8 cellular contexts compared by ENCODE assay signal in the genomic region with DNA sequence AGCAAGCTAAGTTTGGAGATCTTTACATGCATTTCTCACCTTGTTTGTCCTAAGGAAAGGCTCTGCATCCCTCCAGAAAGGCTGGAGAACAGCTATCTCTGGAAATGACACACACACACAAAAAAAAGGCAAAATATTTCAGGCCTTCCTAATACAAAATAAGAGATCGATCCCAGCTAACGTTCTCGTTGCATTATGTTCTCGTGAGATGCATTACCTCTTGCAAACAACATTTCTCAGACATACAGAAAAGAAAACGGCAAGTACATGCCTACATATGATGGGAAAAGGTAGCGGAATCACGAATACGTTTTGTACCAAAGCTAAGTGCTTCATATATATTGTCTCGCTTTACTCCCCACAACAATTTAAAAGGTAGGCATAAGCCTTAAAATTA. TPM values are rescaled to one million over a fixed set of nuclear protein-coding genes. Genes with fewer than 3 reads are reported as not detected.
DNase-seq lines count a peak whose midpoint lies in the region; ATAC-seq, FAIRE-seq and TF ChIP-seq lines count a peak whose summit lies in the region.

No MANE protein-coding gene starts in this region.

- peak overlapping the region; percentile 74 to 93 (median 82) for H3K4me3 ChIP-seq in BLaER1 treated with 17β-estradiol and CSF1 and Interleukin-3, amounts not matched to agents 10 nM and 100 nM
- peak overlapping the region; percentile 56 to 76 for H3K4me3 ChIP-seq in left lung
- peak overlapping the region; percentile 56 to 77 (median 68) for H3K4me3 ChIP-seq in upper lobe of left lung

- no peaks in the 10 kb centered on the region for H3K79me1 ChIP-seq in H9 (ENCODE audit: insufficient read depth, low read depth, low read length, poor library complexity, severe bottlenecking)

- H3K4me1 Mint-ChIP-seq in H9 = peaks cover 13 to 14% of the 10 kb centered on the region in 2 experiments
- peaks cover 34% of the 10 kb centered on the region for H3K4me1 Mint-ChIP-seq in activated T-helper 2 cell treated with anti-CD3 and anti-CD28 coated beads, Interferon-gamma antibody, Interleukin-2, Interleukin-4, amounts not matched to agents 10 μg/mL and 5 μg/mL and 100 μg/mL, durations not matched to agents 14 hours and 24 hours and 36 hours (ENCODE audit: low read depth)

- H3K27ac Mint-ChIP-seq in H9 = peak overlapping the region; percentile 53 to 98 (median 95); a peak in 5 of 7 replicates
- H3K27ac Mint-ChIP-seq in activated T-helper 2 cell treated with anti-CD3 and anti-CD28 coated beads, Interferon-gamma antibody, Interleukin-2, Interleukin-4, amounts not matched to agents 10 μg/mL and 5 μg/mL and 100 μg/mL, durations not matched to agents 14 hours and 24 hours and 36 hours = peak overlapping the region; percentile 93

- no peaks in the 10 kb centered on the region for H3K9me3 Mint-ChIP-seq in H9
- H3K9me3 Mint-ChIP-seq in activated T-helper 2 cell treated with anti-CD3 and anti-CD28 coated beads, Interferon-gamma antibody, Interleukin-2, Interleukin-4, amounts not matched to agents 10 μg/mL and 5 μg/mL and 100 μg/mL, durations not matched to agents 14 hours and 24 hours and 36 hours = no peaks in the 10 kb centered on the region

- H3K79me2 ChIP-seq in H9 (ENCODE audit: insufficient read depth, low read length) = peaks cover 3% of the 10 kb centered on the region; the same call in 1 of the 2 replicates

- peak overlapping the region; percentile 100 for H2AFZ ChIP-seq in H9 (ENCODE audit: low read length)

- no peak overlapping the region for H2BK12ac ChIP-seq in H9 (ENCODE audit: insufficient read length, low read depth, low read length)

- peak overlapping the region; percentile 97; the same call in 1 of the 2 replicates for H3K14ac ChIP-seq in H9 (ENCODE audit: insufficient read depth, low read length)

- H3K4me3 Mint-ChIP-seq in H9 = peak overlapping the region; percentile 89 to 95
- H3K4me3 Mint-ChIP-seq in activated T-helper 2 cell treated with anti-CD3 and anti-CD28 coated beads, Interferon-gamma antibody, Interleukin-2, Interleukin-4, amounts not matched to agents 10 μg/mL and 5 μg/mL and 100 μg/mL, durations not matched to agents 14 hours and 24 hours and 36 hours (ENCODE audit: low read depth) = peak overlapping the region; percentile 95

- DNase-seq in H9 (no peak), left lung (no peak), upper lobe of left lung (no peak), RCC 7860 (ENCODE audit: low spot score) (no peak), AML-193 (lab: John Stamatoyannopoulos, UW) (no peak)
- DNase-seq in activated T-helper 2 cell treated with anti-CD3 and anti-CD28 coated beads, Interferon-gamma antibody, Interleukin-2, Interleukin-4, amounts not matched to agents 10 μg/mL and 5 μg/mL and 100 μg/mL, durations not matched to agents 14 hours and 24 hours and 36 hours (ENCODE audit: low spot score) = no peak

- H4K8ac ChIP-seq in H9 (replicated peaks; ENCODE audit: insufficient read length, low read depth, low read length) = peak overlapping the region; percentile 96

- H2BK20ac ChIP-seq in H9 (ENCODE audit: low read depth, low read length, poor library complexity, severe bottlenecking) = no peak overlapping the region

- peaks cover 30 to 43% (median 37%) of the 10 kb centered on the region in 11 experiments for H3K36me3 ChIP-seq in BLaER1 treated with 17β-estradiol and CSF1 and Interleukin-3, amounts not matched to agents 10 nM and 100 nM
- H3K36me3 ChIP-seq in left lung = no peaks in the 10 kb centered on the region
- peaks cover 0 to 6% (median under 1%) of the 10 kb centered on the region in 4 donors for H3K36me3 ChIP-seq in upper lobe of left lung

- H2BK15ac ChIP-seq in H9 (ENCODE audit: low read depth, low read length) = no peak overlapping the region

- H3K23me2 ChIP-seq in H9 (ENCODE audit: insufficient read length, low read depth, low read length, poor library complexity, severe bottlenecking) = peaks cover 10% of the 10 kb centered on the region

- H2BK120ac ChIP-seq in H9 (ENCODE audit: low read depth, low read length, poor library complexity, severe bottlenecking) = no peak overlapping the region

- peaks cover 1% of the 10 kb centered on the region; the same call in 1 of the 2 replicates for H3K27me3 Mint-ChIP-seq in H9 (ENCODE audit: low read depth)
- no peaks in the 10 kb centered on the region for H3K27me3 Mint-ChIP-seq in activated T-helper 2 cell treated with anti-CD3 and anti-CD28 coated beads, Interferon-gamma antibody, Interleukin-2, Interleukin-4, amounts not matched to agents 10 μg/mL and 5 μg/mL and 100 μg/mL, durations not matched to agents 14 hours and 24 hours and 36 hours (ENCODE audit: low read depth)

- H3K4me1 ChIP-seq in BLaER1 treated with 17β-estradiol and CSF1 and Interleukin-3, amounts not matched to agents 10 nM and 100 nM = peaks cover 12 to 38% (median 15%) of the 10 kb centered on the region in 10 experiments; a peak in 16 of 20 replicates
- H3K4me1 ChIP-seq in H9 (ENCODE audit: insufficient read depth, low read length) (no peaks in the 10 kb centered on the region), left lung (peaks cover 0 to 36% of the 10 kb centered on the region in 2 donors), upper lobe of left lung (peaks cover 8 to 19% (median 17%) of the 10 kb centered on the region in 4 donors)

- peaks cover 0 to 9% (median 5%) of the 10 kb centered on the region in 3 experiments; a peak in 5 of 7 replicates for H3K36me3 Mint-ChIP-seq in H9 (ENCODE audit: insufficient read depth in 1 of 3, low read depth in 3 of 3)
- peaks cover 43% of the 10 kb centered on the region for H3K36me3 Mint-ChIP-seq in activated T-helper 2 cell treated with anti-CD3 and anti-CD28 coated beads, Interferon-gamma antibody, Interleukin-2, Interleukin-4, amounts not matched to agents 10 μg/mL and 5 μg/mL and 100 μg/mL, durations not matched to agents 14 hours and 24 hours and 36 hours (ENCODE audit: low read depth)

- H4K91ac ChIP-seq in H9 (ENCODE audit: insufficient read length, low read depth, low read length) = no peak overlapping the region

- H2AK5ac ChIP-seq in H9 (ENCODE audit: insufficient read length, low read length) = no peak overlapping the region

- no peak overlapping the region for H2BK5ac ChIP-seq in H9 (ENCODE audit: insufficient read length, low read length)

- H3K4ac ChIP-seq in H9 (ENCODE audit: low read depth, low read length) = no peak overlapping the region

- H3K27me3 ChIP-seq in BLaER1 treated with 17β-estradiol and CSF1 and Interleukin-3, amounts not matched to agents 10 nM and 100 nM = no peaks in the 10 kb centered on the region
- H3K27me3 ChIP-seq in H9 (ENCODE audit: insufficient read depth, low read length) = no peaks in the 10 kb centered on the region
- no peaks in the 10 kb centered on the region for H3K27me3 ChIP-seq in left lung
- no peaks in the 10 kb centered on the region for H3K27me3 ChIP-seq in upper lobe of left lung

- no peak overlapping the region for H3K56ac ChIP-seq in H9 (ENCODE audit: insufficient read length, low read depth, low read length)

- H3T11ph ChIP-seq in H9 (ENCODE audit: low read length) = no peak overlapping the region

- peaks cover 0 to 11% (median 5%) of the 10 kb centered on the region in 11 experiments; a peak in 8 of 22 replicates for H3K9me3 ChIP-seq in BLaER1 treated with 17β-estradiol and CSF1 and Interleukin-3, amounts not matched to agents 10 nM and 100 nM (replicated peaks in 1 of 11)
- no peaks in the 10 kb centered on the region for H3K9me3 ChIP-seq in H9 (ENCODE audit: control insufficient read depth, low read depth, low read length)
- no peaks in the 10 kb centered on the region for H3K9me3 ChIP-seq in left lung
- H3K9me3 ChIP-seq in upper lobe of left lung = no peaks in the 10 kb centered on the region

- ATAC-seq in left lung (no peak), upper lobe of left lung (ENCODE audit: low FRiP score in 2 of 2) (no peak), GM21717 (IDR thresholded peaks at IDR 0.05; ENCODE audit: unreplicated experiment) (no peak)

- no peak overlapping the region for H3K23ac ChIP-seq in H9 (ENCODE audit: insufficient read length, low read depth, low read length)

- H4K5ac ChIP-seq in H9 (ENCODE audit: insufficient read length, low read depth, low read length) = no peak overlapping the region

- TF ChIP-seq CTCF in H9 (conservative IDR thresholded peaks at IDR 0.05) (no peak), left lung (IDR thresholded peaks at IDR 0.05) (no peak), upper lobe of left lung (IDR thresholded peaks at IDR 0.05) (no peak)

- H4K20me1 ChIP-seq in BLaER1 treated with 17β-estradiol and CSF1 and Interleukin-3, amounts not matched to agents 10 nM and 100 nM = peaks cover 0 to 5% (median 0%) of the 10 kb centered on the region in 11 experiments; a peak in 2 of 22 replicates
- no peaks in the 10 kb centered on the region for H4K20me1 ChIP-seq in H9 (ENCODE audit: control insufficient read depth, insufficient read depth, insufficient read length)

- no peak for TF ChIP-seq POLR2A in upper lobe of left lung (IDR thresholded peaks at IDR 0.05)

- peak overlapping the region; percentile 77 to 88 (median 82) for H3K9ac ChIP-seq in BLaER1 treated with 17β-estradiol and CSF1 and Interleukin-3, amounts not matched to agents 10 nM and 100 nM
- H3K9ac ChIP-seq in H9 (ENCODE audit: extremely low read depth, insufficient read length, low read length) = peak overlapping the region; percentile 99

- peak overlapping the region; percentile 73 to 88 (median 81) for H3K27ac ChIP-seq in BLaER1 treated with 17β-estradiol and CSF1 and Interleukin-3, amounts not matched to agents 10 nM and 100 nM
- no peak overlapping the region for H3K27ac ChIP-seq in H9 (ENCODE audit: insufficient read length, low read depth, low read length)
- H3K27ac ChIP-seq in left lung = peak overlapping the region in 1 of 2 donors; percentile 65
- H3K27ac ChIP-seq in upper lobe of left lung = peak overlapping the region; percentile 46 to 72 (median 60)

- H3K18ac ChIP-seq in H9 (ENCODE audit: insufficient read length, low read depth, low read length) = no peak overlapping the region

- WGBS in H9 (ENCODE audit: extremely low coverage, insufficient read length, low lambda C conversion rate) = no CpG with 5 or more reads among the region's 9 CpGs
- WGBS in upper lobe of left lung, 2 donors = 5% methylated on average over 9 of the region's 9 CpGs

- no peak for FAIRE-seq in RCC 7860 (lab: Jason Lieb, UNC)

- no peak for TF ChIP-seq EP300 in upper lobe of left lung (IDR thresholded peaks at IDR 0.05)

- intact Hi-C loops in activated T-helper 2 cell treated with anti-CD3 and anti-CD28 coated beads, Interferon-gamma antibody, Interleukin-2, Interleukin-4, amounts not matched to agents 10 μg/mL and 5 μg/mL and 100 μg/mL, durations not matched to agents 14 hours and 24 hours and 36 hours (cut with micrococcal nuclease) = loop anchor here (1.0 kb wide), 3 partner anchors 60 to 567 kb away; partner anchors contain the start of genes AKAP9, CYP51A1 and GATAD1
- intact Hi-C loops in left lung (cut with DNase I) = loop anchor here in 1 of 2 donors (10.0 kb wide), 1 partner anchor 565 kb away; the partner anchor contains the start of gene GATAD1

- peak overlapping the region; percentile 75 to 91 (median 87) for H3K4me2 ChIP-seq in BLaER1 treated with 17β-estradiol and CSF1 and Interleukin-3, amounts not matched to agents 10 nM and 100 nM
- H3K4me2 ChIP-seq in H9 (ENCODE audit: insufficient read depth, insufficient read length, low read length) = peak overlapping the region; percentile 100

RNA-seq across cellular contexts. Expression of gene MTERF1, which starts 0.5 kb away (rescaled TPM):
- 19.8 and 21.3 TPM in 2 replicates for total RNA-seq in H9 (2021)
- total RNA-seq in activated T-helper 2 cell treated with anti-CD3 and anti-CD28 coated beads, Interferon-gamma antibody, Interleukin-2, Interleukin-4, amounts not matched to agents 10 μg/mL and 5 μg/mL and 100 μg/mL, durations not matched to agents 14 hours and 24 hours and 36 hours = 16.2 and 19.9 TPM in 2 replicates
- total RNA-seq in left lung = 10 to 100 TPM; 10.8 to 14.5 TPM
- total RNA-seq in upper lobe of left lung = 10 to 100 TPM in 1 of 6 donors, 1 to 10 TPM in 5; 7.7 to 10.0 (median 8.8) TPM
